In the genomic region with DNA sequence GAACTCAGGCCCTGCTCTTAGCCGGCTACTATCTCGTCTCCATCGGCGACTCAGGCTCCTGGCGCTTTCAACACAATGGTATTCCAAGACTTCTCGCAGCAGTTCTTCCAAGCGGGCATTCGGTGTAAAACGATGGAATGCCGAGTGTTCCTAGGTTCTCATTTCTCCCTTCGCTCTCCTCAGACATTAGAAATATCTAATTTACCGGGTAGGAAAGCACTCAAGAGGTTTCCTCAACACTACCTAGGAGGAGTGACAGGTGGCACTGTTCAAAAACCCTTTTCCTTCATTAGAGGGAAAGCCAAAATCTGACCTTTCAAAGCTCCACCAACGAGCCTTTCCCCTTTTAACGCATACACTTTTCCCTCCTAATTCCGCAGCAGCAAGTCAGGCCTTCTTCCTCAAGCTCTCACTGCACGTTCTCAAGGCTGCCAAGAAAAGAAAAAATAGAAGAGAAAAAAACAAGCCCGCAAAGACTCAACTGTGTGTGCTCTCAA, we compare ENCODE assay signal across 8 cellular contexts. TPM values are rescaled to one million over a fixed set of nuclear protein-coding genes. Genes with fewer than 3 reads are reported as not detected.
DNase-seq lines count a peak whose midpoint lies in the region; ATAC-seq and TF ChIP-seq lines count a peak whose summit lies in the region.

No MANE protein-coding gene starts in this region.

- H3K36me3 ChIP-seq in esophagus (ENCODE audit: control insufficient read depth in 2 of 2, insufficient read depth in 2 of 2, low read length in 1 of 2), result peaks cover 0 to 3% of the 10 kb centered on the region in 2 donors

- peak overlapping the region; percentile 90 to 99 for H3K4me3 ChIP-seq in esophagus (ENCODE audit: low read depth in 1 of 2, low read length in 2 of 2)

- peaks cover 0 to 2% of the 10 kb centered on the region in 2 donors for H3K4me1 ChIP-seq in esophagus (ENCODE audit: control insufficient read depth in 2 of 2, insufficient read depth in 2 of 2, low read length in 1 of 2)

- TF ChIP-seq CTCF in neural crest cell (conservative IDR thresholded peaks at IDR 0.05), result peak; percentile 58

- peak; percentile 64 to 68 (median 66) for ATAC-seq in T-cell (replicated peaks in 1 of 4)

- H3K27ac Mint-ChIP-seq in T-cell, result peak overlapping the region; percentile 89 to 97
- peak overlapping the region; percentile 79 for H3K27ac Mint-ChIP-seq in neural crest cell (ENCODE audit: unreplicated experiment)

- H3K36me3 Mint-ChIP-seq in T-cell (peaks cover 23% of the 10 kb centered on the region), neural crest cell (ENCODE audit: low read depth) (peaks cover 12% of the 10 kb centered on the region)

- WGBS in esophagus, 2 donors, result 2 to 4% methylated on average over 17 of the region's 17 CpGs

- CTCF ChIA-PET in T-cell (lab: Charles Lee), result interaction anchor here (0.7 to 2.5 kb wide), 12 partner anchors 8 to 327 kb away, joined by 3 to 12 read pairs (median 5); a partner anchor contains a TSS

- DNase-seq in A172 (ENCODE audit: low spot score) (peak; percentile 62), EH (ENCODE audit: low read depth) (peak; percentile 62), HT-29 (ENCODE audit: low spot score) (peak; percentile 46), T-cell (peak in 7 of 34 experiments; percentile 17 to 42 (median 27)), neural crest cell (ENCODE audit: low read depth, low spot score) (no peak), hippocampal formation (lab: John Stamatoyannopoulos, UW) (no peak), kidney glomerular epithelial cell (lab: John Stamatoyannopoulos, UW) (no peak)

- H3K27me3 Mint-ChIP-seq in T-cell (no peaks in the 10 kb centered on the region), neural crest cell (ENCODE audit: low read depth) (no peaks in the 10 kb centered on the region)

- H3K27ac ChIP-seq in esophagus (ENCODE audit: low read depth in 2 of 2, low read length in 1 of 2), result peak overlapping the region; percentile 52 to 86

- POLR2A ChIA-PET in T-cell (lab: Charles Lee), result interaction anchor here in 1 of 2 donors (1.5 kb wide), 1 partner anchor 17 kb away, joined by 4 read pairs; a partner anchor contains a TSS

- no peaks in the 10 kb centered on the region for H3K27me3 ChIP-seq in esophagus (ENCODE audit: control insufficient read depth in 1 of 2, insufficient read depth in 2 of 2, low read length in 2 of 2)

- H3K9me3 Mint-ChIP-seq in T-cell (no peaks in the 10 kb centered on the region), neural crest cell (no peaks in the 10 kb centered on the region)

- H3K9me3 ChIP-seq in esophagus (ENCODE audit: control insufficient read depth in 2 of 2, insufficient read depth in 1 of 2, low read depth in 1 of 2, low read length in 1 of 2), result no peaks in the 10 kb centered on the region

- H3K4me1 Mint-ChIP-seq in T-cell (peaks cover 50 to 54% (median 53%) of the 10 kb centered on the region in 3 donors), neural crest cell (peaks cover 30% of the 10 kb centered on the region)

- peak overlapping the region; percentile 92 to 98 (median 97) for H3K4me3 Mint-ChIP-seq in T-cell
- peak overlapping the region; percentile 98 for H3K4me3 Mint-ChIP-seq in neural crest cell

RNA-seq across cellular contexts. Expression of a gene that starts 0.6 kb away (rescaled TPM):
- total RNA-seq in A172 (2014; rRNA removed; shearing (Covaris generic)), result 53.1 and 68.3 TPM in 2 replicates
- 63.7 and 64.5 TPM in 2 replicates for total RNA-seq in HT-29 (2014; rRNA removed; shearing (Covaris generic))
- total RNA-seq in T-cell, result 100 to 1,000 TPM; 124 to 157 (median 134) TPM
- polyA plus RNA-seq in esophagus, result 10 to 100 TPM; 28.1 to 30.4 TPM
- total RNA-seq in neural crest cell, result 108 and 111 TPM in 2 replicates

RNA-seq across cellular contexts. Expression of a gene that starts 16.8 kb away (rescaled TPM):
- total RNA-seq in A172 (2014; rRNA removed; shearing (Covaris generic)), result 118 and 140 TPM in 2 replicates
- total RNA-seq in HT-29 (2014; rRNA removed; shearing (Covaris generic)), result 90.3 and 98.8 TPM in 2 replicates
- total RNA-seq in T-cell (10 to 100 TPM; 49.1 to 77.1 (median 53.7) TPM), neural crest cell (92.1 and 97.7 TPM in 2 replicates)
- polyA plus RNA-seq in esophagus, result 10 to 100 TPM; 13.4 to 36.5 TPM

Comparison
In these comparisons a context has a peak if more than half of its experiments do, and no peak if none do; other contexts are left out.
1. DNase-seq: peak in A172 (single experiment), EH (single experiment) and HT-29 (single experiment); none in neural crest cell (single experiment), hippocampal formation (0 of 2) and kidney glomerular epithelial cell (single experiment).